ENCODE assay signal across 19 cellular contexts in genomic region chr17:74822329-74823175, GRCh38. TPM values are rescaled to one million over a fixed set of nuclear protein-coding genes. Genes with fewer than 3 reads are reported as not detected.
DNase-seq lines count a peak whose midpoint lies in the region; ATAC-seq and TF ChIP-seq lines count a peak whose summit lies in the region.
"Had no signal": no experiment of that assay in that cellular context is flagged by ENCODE, and none has a peak within 500 bp of the region (broad histone marks: within the 10 kb centered on the region; RNA-seq: fewer than 3 reads in every experiment).

No MANE protein-coding gene starts in this region.

- H3K9me3 Mint-ChIP-seq in endodermal cell: no peaks in the 10 kb centered on the region
- H3K9me3 Mint-ChIP-seq: activated B cell treated with CpG ODN at 0.5 μM for 24 hours; activated CD4-positive, alpha-beta memory T cell treated with anti-CD3 and anti-CD28 coated beads, Interleukin-2, amount 10 ng/mL, durations not matched to agents 7 days and 5 days had no signal

- no peak for TF ChIP-seq EP300 in sigmoid colon (IDR thresholded peaks at IDR 0.05)

- no peak overlapping the region for H2AFZ ChIP-seq in OCI-LY7 (ENCODE audit: low read length)

- H3K36me3 ChIP-seq in SK-N-MC (ENCODE audit: insufficient read depth, low read length): no peaks in the 10 kb centered on the region
- peaks cover 9% of the 10 kb centered on the region for H3K36me3 ChIP-seq in endodermal cell (ENCODE audit: control insufficient read depth, insufficient read depth, low read length)
- peaks cover 0 to 17% (median 3%) of the 10 kb centered on the region in 4 donors for H3K36me3 ChIP-seq in sigmoid colon
- H3K36me3 ChIP-seq in OCI-LY7 (ENCODE audit: insufficient read depth, low read length): no peaks in the 10 kb centered on the region

- no TSS peak for BruUV-seq in OCI-LY7 (replicated peaks; lab: Mats Ljungman, UMichigan)

- H3K27me3 ChIP-seq in endodermal cell (ENCODE audit: control insufficient read depth, insufficient read depth, low read length, poor library complexity, severe bottlenecking) (no peaks in the 10 kb centered on the region), sigmoid colon (no peaks in the 10 kb centered on the region)
- H3K27me3 ChIP-seq: upper lobe of left lung had no signal

- no peaks in the 10 kb centered on the region for H3K9me2 ChIP-seq in OCI-LY7 (ENCODE audit: insufficient read depth, low read length)

- TF ChIP-seq CTCF in endodermal cell (conservative IDR thresholded peaks at IDR 0.05) (no peak), sigmoid colon (IDR thresholded peaks at IDR 0.05) (no peak), OCI-LY7 (conservative IDR thresholded peaks at IDR 0.05; ENCODE audit: low read length) (no peak)

- no peak overlapping the region for H3K4me3 Mint-ChIP-seq in endodermal cell
- H3K4me3 Mint-ChIP-seq: activated B cell treated with CpG ODN at 0.5 μM for 24 hours; activated CD4-positive, alpha-beta memory T cell treated with anti-CD3 and anti-CD28 coated beads, Interleukin-2, amount 10 ng/mL, durations not matched to agents 7 days and 5 days; B cell had no signal

- no peak overlapping the region for H3K9ac ChIP-seq in SK-N-MC (ENCODE audit: insufficient read length)
- H3K9ac ChIP-seq in endodermal cell (ENCODE audit: extremely low read depth, low read length, poor library complexity, severe bottlenecking): no peak overlapping the region

- peaks cover 6% of the 10 kb centered on the region for H3K4me1 ChIP-seq in endodermal cell (ENCODE audit: control insufficient read depth, insufficient read depth, low read length)
- peaks cover 0 to 12% (median 0%) of the 10 kb centered on the region in 4 donors for H3K4me1 ChIP-seq in sigmoid colon
- no peaks in the 10 kb centered on the region for H3K4me1 ChIP-seq in OCI-LY7 (ENCODE audit: insufficient read depth, low read length, poor library complexity, severe bottlenecking)
- H3K4me1 ChIP-seq: Caco-2 had no signal

- TF ChIP-seq POLR2A in sigmoid colon (IDR thresholded peaks at IDR 0.05): no peak

- H3K4me1 Mint-ChIP-seq in endodermal cell: no peaks in the 10 kb centered on the region
- H3K4me1 Mint-ChIP-seq: activated B cell treated with CpG ODN at 0.5 μM for 24 hours; activated CD4-positive, alpha-beta memory T cell treated with anti-CD3 and anti-CD28 coated beads, Interleukin-2, amount 10 ng/mL, durations not matched to agents 7 days and 5 days; B cell had no signal

- H4K20me1 ChIP-seq in OCI-LY7 (ENCODE audit: insufficient read depth, low read length): no peaks in the 10 kb centered on the region; the same call in 1 of the 2 replicates

- no peak overlapping the region for H3K27ac Mint-ChIP-seq in endodermal cell
- H3K27ac Mint-ChIP-seq: activated B cell treated with CpG ODN at 0.5 μM for 24 hours; activated CD4-positive, alpha-beta memory T cell treated with anti-CD3 and anti-CD28 coated beads, Interleukin-2, amount 10 ng/mL, durations not matched to agents 7 days and 5 days; B cell had no signal

- H3K9me3 ChIP-seq in SK-N-MC (ENCODE audit: low read depth, low read length) (no peaks in the 10 kb centered on the region), endodermal cell (ENCODE audit: control insufficient read depth, low read length) (no peaks in the 10 kb centered on the region), sigmoid colon (no peaks in the 10 kb centered on the region), OCI-LY7 (ENCODE audit: low read length) (no peaks in the 10 kb centered on the region)
- H3K9me3 ChIP-seq: Caco-2, upper lobe of left lung had no signal

- DNase-seq in SK-N-MC (ENCODE audit: low read depth, low spot score) (no peak), endodermal cell (no peak), hippocampal formation (lab: John Stamatoyannopoulos, UW) (peak; percentile 52 to 56), sigmoid colon (no peak), OCI-LY7 (ENCODE audit: low spot score) (no peak), NCI-H2227 treated with DMSO at 0.1 percent for 48 hours (lab: John Stamatoyannopoulos, UW) (no peak)
- DNase-seq: activated B cell treated with CpG ODN at 0.5 μM for 24 hours; activated CD4-positive, alpha-beta memory T cell treated with anti-CD3 and anti-CD28 coated beads, Interleukin-2, amount 10 ng/mL, durations not matched to agents 7 days and 5 days; activated naive CD4-positive, alpha-beta T cell treated with anti-CD3 and anti-CD28 coated beads, Interleukin-2, amount 50 U/mL, for 16 hours; activated T-cell treated with anti-CD3 and anti-CD28 coated beads, Interleukin-2, amount 50 U/mL, for 1 hour; Caco-2; H7; NCI-H1417; stimulated activated naive CD4-positive, alpha-beta T cell treated with Interleukin-2 at 50 U/mL for 16 hours; upper lobe of left lung had no signal

- peaks cover 32% of the 10 kb centered on the region for H3K36me3 Mint-ChIP-seq in endodermal cell (ENCODE audit: low read depth)

- 85 to 93% methylated on average over 12 to 23 of the region's 23 CpGs for WGBS in endodermal cell (ENCODE audit: insufficient coverage in 1 of 2, insufficient read length in 1 of 2), 2 experiments
- WGBS in sigmoid colon, 2 donors: 84 to 90% methylated on average over 23 of the region's 23 CpGs

- CTCF ChIA-PET in OCI-LY7 (lab: Charles Lee; ENCODE audit: unreplicated experiment): interaction anchor here (0.5 kb wide), 1 partner anchor 695 kb away, joined by 3 read pairs; no protein-coding TSS in a partner anchor

- no peaks in the 10 kb centered on the region for H3K27me3 Mint-ChIP-seq in endodermal cell (ENCODE audit: insufficient read depth)
- H3K27me3 Mint-ChIP-seq: activated B cell treated with CpG ODN at 0.5 μM for 24 hours; activated CD4-positive, alpha-beta memory T cell treated with anti-CD3 and anti-CD28 coated beads, Interleukin-2, amount 10 ng/mL, durations not matched to agents 7 days and 5 days; B cell had no signal

- no peaks in the 10 kb centered on the region for H3K79me2 ChIP-seq in OCI-LY7 (ENCODE audit: insufficient read depth, low read depth, low read length)

- H3K4me3 ChIP-seq in SK-N-MC (peak overlapping the region; percentile 14), endodermal cell (ENCODE audit: low read length) (no peak overlapping the region), sigmoid colon (no peak overlapping the region), OCI-LY7 (ENCODE audit: low read depth, low read length, poor library complexity, severe bottlenecking) (no peak overlapping the region)
- H3K4me3 ChIP-seq: coronary artery, upper lobe of left lung had no signal

- POLR2A ChIA-PET in OCI-LY7 (lab: Charles Lee): interaction anchor here (0.6 kb wide), 1 partner anchor 235 kb away, joined by 4 read pairs; no protein-coding TSS in a partner anchor

- intact Hi-C loops in sigmoid colon (cut with DNase I) (no loop called here), OCI-LY7 (cut with micrococcal nuclease; ENCODE audit: unreplicated experiment) (no loop called here)

- no peak for ATAC-seq in HG03432 (IDR thresholded peaks at IDR 0.05; ENCODE audit: unreplicated experiment)

- H3K4me2 ChIP-seq in OCI-LY7 (ENCODE audit: low read length): no peak overlapping the region

- H3K27ac ChIP-seq in SK-N-MC (0 out of 2 replicates have a peak overlapping the region, but pooled peaks have one; percentile 16), endodermal cell (ENCODE audit: low read depth, low read length) (peak overlapping the region; percentile 66), sigmoid colon (peak overlapping the region in 3 of 4 donors; percentile 32 to 48 (median 45)), OCI-LY7 (ENCODE audit: low read depth, low read length, poor library complexity, severe bottlenecking) (no peak overlapping the region)
- H3K27ac ChIP-seq: upper lobe of left lung had no signal

RNA-seq across cellular contexts. Expression of gene GRIN2C, which starts 37.1 kb away (rescaled TPM):
- under 1 TPM; 0.24 to 0.31 TPM for total RNA-seq in endodermal cell
- 0.36 TPM for polyA plus RNA-seq in endodermal cell (2013, experiment 1 of 2)
- 0.33 TPM for polyA plus RNA-seq in endodermal cell (2013, experiment 2 of 2)
- under 1 TPM in 1 of 4 donors, not detected in 3; 0.49 TPM for total RNA-seq in sigmoid colon
- polyA plus RNA-seq in sigmoid colon: under 1 TPM in 1 of 3 donors, not detected in 2; 0.22 TPM
- 0.22 and 0.26 TPM in 2 replicates for total RNA-seq in OCI-LY7 (2014; rRNA removed; shearing (Covaris generic))
- total RNA-seq in OCI-LY7 (2022): 0.55 and 0.61 TPM in 2 replicates
- total RNA-seq: activated B cell treated with CpG ODN at 0.5 μM for 24 hours, B cell, H7, SK-MEL-5 had no signal

RNA-seq across cellular contexts. Expression of gene NAT9, which starts 46.4 kb away (rescaled TPM):
- total RNA-seq in endodermal cell (10 to 100 TPM; 58.3 to 77.3 TPM), sigmoid colon (10 to 100 TPM; 14.3 to 29.9 (median 21.7) TPM), OCI-LY7 (2022) (87.9 and 89.0 TPM in 2 replicates)
- 52.6 TPM for polyA plus RNA-seq in endodermal cell (2013, experiment 1 of 2)
- polyA plus RNA-seq in endodermal cell (2013, experiment 2 of 2): 39.7 TPM
- 10 to 100 TPM; 11.3 to 36.4 (median 14.4) TPM for polyA plus RNA-seq in sigmoid colon
- total RNA-seq in OCI-LY7 (2014; rRNA removed; shearing (Covaris generic)): 77.2 and 99.3 TPM in 2 replicates

RNA-seq across cellular contexts. Expression of gene FDXR, which starts 50.2 kb away (rescaled TPM):
- total RNA-seq in endodermal cell (10 to 100 TPM; 17.3 to 19.4 TPM), sigmoid colon (1 to 10 TPM; 3.0 to 8.6 (median 7.1) TPM), OCI-LY7 (2022) (18.1 and 18.3 TPM in 2 replicates)
- 14.8 TPM for polyA plus RNA-seq in endodermal cell (2013, experiment 1 of 2)
- polyA plus RNA-seq in endodermal cell (2013, experiment 2 of 2): 13.9 TPM
- 10 to 100 TPM; 10.8 to 26.9 (median 14.6) TPM for polyA plus RNA-seq in sigmoid colon
- 12.2 TPM in 2 replicates for total RNA-seq in OCI-LY7 (2014; rRNA removed; shearing (Covaris generic))

Comparison
In these comparisons a context has a peak if more than half of its experiments do, and no peak if none do; other contexts are left out.
1. DNase-seq: peak in hippocampal formation (2 of 2); none in SK-N-MC (single experiment), endodermal cell (single experiment), sigmoid colon (single experiment), OCI-LY7 (single experiment) and NCI-H2227 treated with DMSO at 0.1 percent for 48 hours (single experiment).